In the genomic region with DNA sequence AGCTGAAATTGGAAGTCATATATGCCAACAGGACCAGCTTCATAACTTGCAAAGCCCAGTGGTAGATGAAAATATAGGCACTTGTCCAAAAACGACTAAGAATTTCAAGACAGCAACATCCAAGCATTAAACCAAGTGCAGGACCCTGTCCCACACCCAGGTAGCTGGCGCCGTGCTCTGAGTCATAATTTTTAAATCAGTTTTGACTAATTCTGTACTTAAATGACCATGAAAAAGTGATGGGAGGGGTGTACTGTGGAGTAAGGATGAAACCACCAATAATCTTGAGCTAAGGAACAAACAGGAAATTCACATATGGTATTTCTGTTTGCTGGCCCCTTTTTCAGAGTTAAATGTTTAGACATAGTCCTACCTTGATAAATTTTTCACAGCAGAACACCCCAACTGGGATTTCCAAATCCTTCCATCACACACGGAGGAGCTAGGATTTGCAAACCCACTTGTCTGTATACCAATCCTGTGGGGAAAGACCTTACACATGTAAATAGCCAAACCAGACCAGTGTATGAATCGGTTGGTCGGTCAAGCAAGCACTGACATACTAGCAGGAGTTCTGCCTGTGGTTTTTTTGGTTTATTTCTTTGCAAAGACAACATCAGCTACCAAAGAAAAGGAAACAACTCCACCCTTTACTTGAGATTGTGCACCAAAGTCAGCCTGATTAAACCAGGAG, we compare ENCODE assay signal across 9 cellular contexts.
DNase-seq lines count a peak whose midpoint lies in the region; ATAC-seq and TF ChIP-seq lines count a peak whose summit lies in the region.
"Had no signal": no experiment of that assay in that cellular context is flagged by ENCODE, and none has a peak within 500 bp of the region (broad histone marks: within the 10 kb centered on the region; RNA-seq: fewer than 3 reads in every experiment).

No MANE protein-coding gene starts in this region.

- no peaks in the 10 kb centered on the region for H3F3A ChIP-seq in SK-N-SH (replicated peaks; ENCODE audit: insufficient read depth)

- H3K4me2 ChIP-seq in SK-N-SH: no peak overlapping the region

- no peak overlapping the region for H3K9ac ChIP-seq in SK-N-SH

- DNase-seq in GF-D8 (lab: John Stamatoyannopoulos, UW): peak; percentile 44
- no peak for DNase-seq in T-helper 2 cell treated with Interferon-gamma antibody and Interleukin-4, amounts not matched to agents 5 μg/mL and 100 μg/mL, for 36 hours (ENCODE audit: low spot score)
- no peak for DNase-seq in brain microvascular endothelial cell
- DNase-seq in SK-N-SH: no peak
- no peak for DNase-seq in UCSD-AML1 (lab: John Stamatoyannopoulos, UW; ENCODE audit: unreplicated experiment)
- no peak for DNase-seq in NCI-H226
- DNase-seq: DMS53 had no signal

- H3K27ac Mint-ChIP-seq in T-helper 2 cell treated with Interferon-gamma antibody and Interleukin-4, amounts not matched to agents 5 μg/mL and 100 μg/mL, for 36 hours: peak overlapping the region; percentile 69

- CTCF ChIA-PET in SK-N-SH (lab: Yijun Ruan, JAX): interaction anchor here (1.4 to 2.2 kb wide), 4 partner anchors 11 to 300 kb away, joined by 3 to 7 read pairs (median 5); partner anchors contain the start of gene RHOU

- no peak overlapping the region for H2AFZ ChIP-seq in SK-N-SH (ENCODE audit: low read depth)

- H3K9me3 ChIP-seq in SK-N-SH: no peaks in the 10 kb centered on the region

- H4K20me1 ChIP-seq in SK-N-SH (ENCODE audit: insufficient read depth): no peaks in the 10 kb centered on the region

- no peaks in the 10 kb centered on the region for H3K9me2 ChIP-seq in SK-N-SH

- POLR2A ChIA-PET in SK-N-SH (lab: Yijun Ruan, JAX): no interaction called here

- no peak overlapping the region for H3K27ac ChIP-seq in brain microvascular endothelial cell
- no peak overlapping the region for H3K27ac ChIP-seq in SK-N-SH (ENCODE audit: low read depth in 2 of 2, low read length in 1 of 2)

- peaks cover 25% of the 10 kb centered on the region for H3K4me1 Mint-ChIP-seq in T-helper 2 cell treated with Interferon-gamma antibody and Interleukin-4, amounts not matched to agents 5 μg/mL and 100 μg/mL, for 36 hours (ENCODE audit: low read depth)

- H3K36me3 ChIP-seq in brain microvascular endothelial cell (replicated peaks) (no peaks in the 10 kb centered on the region), SK-N-SH (replicated peaks in 1 of 2; ENCODE audit: control insufficient read depth in 1 of 2, insufficient read depth in 2 of 2, low read length in 1 of 2) (no peaks in the 10 kb centered on the region)

- ATAC-seq in GM19328 (IDR thresholded peaks at IDR 0.05; ENCODE audit: unreplicated experiment): peak; percentile 86
- ATAC-seq in HG02981 (IDR thresholded peaks at IDR 0.05; ENCODE audit: unreplicated experiment): peak; percentile 96

- no peaks in the 10 kb centered on the region for H3K79me2 ChIP-seq in SK-N-SH (ENCODE audit: insufficient read depth)

- H3K27me3 ChIP-seq in brain microvascular endothelial cell (replicated peaks): peaks cover 1% of the 10 kb centered on the region
- no peaks in the 10 kb centered on the region for H3K27me3 ChIP-seq in SK-N-SH (ENCODE audit: insufficient read depth)

- WGBS in SK-N-SH (ENCODE audit: low lambda C conversion rate): 61% methylated on average over 6 of the region's 6 CpGs

- H3K36me3 Mint-ChIP-seq in T-helper 2 cell treated with Interferon-gamma antibody and Interleukin-4, amounts not matched to agents 5 μg/mL and 100 μg/mL, for 36 hours (ENCODE audit: low read depth): no peaks in the 10 kb centered on the region

- H3K4me1 ChIP-seq in SK-N-SH (ENCODE audit: control insufficient read depth in 1 of 2, insufficient read depth in 2 of 2, low read depth in 1 of 2, low read length in 1 of 2): peaks cover 0 to 5% of the 10 kb centered on the region in 2 experiments; a peak in 1 of 4 replicates

- peak overlapping the region; percentile 39 for H3K4me3 Mint-ChIP-seq in T-helper 2 cell treated with Interferon-gamma antibody and Interleukin-4, amounts not matched to agents 5 μg/mL and 100 μg/mL, for 36 hours

- no peaks in the 10 kb centered on the region for H3K9me3 Mint-ChIP-seq in T-helper 2 cell treated with Interferon-gamma antibody and Interleukin-4, amounts not matched to agents 5 μg/mL and 100 μg/mL, for 36 hours

- no peak for TF ChIP-seq EP300 in SK-N-SH (IDR thresholded peaks at IDR 0.05; ENCODE audit: borderline replicate concordance in 1 of 2, low read depth in 1 of 2, low read length in 1 of 2)

- no peak for TF ChIP-seq RAD21 in SK-N-SH (IDR thresholded peaks at IDR 0.05; ENCODE audit: low read length)

- H3K27me3 Mint-ChIP-seq in T-helper 2 cell treated with Interferon-gamma antibody and Interleukin-4, amounts not matched to agents 5 μg/mL and 100 μg/mL, for 36 hours (ENCODE audit: low read depth): peaks cover 39% of the 10 kb centered on the region

- TF ChIP-seq CTCF in brain microvascular endothelial cell (IDR thresholded peaks at IDR 0.05; ENCODE audit: low read depth, low read length, missing control alignments): no peak
- TF ChIP-seq CTCF in SK-N-SH (IDR thresholded peaks at IDR 0.05): no peak

- no peak overlapping the region for H3K4me3 ChIP-seq in brain microvascular endothelial cell (ENCODE audit: low read depth, low read length)
- H3K4me3 ChIP-seq in SK-N-SH (ENCODE audit: low read depth in 2 of 2, low read length in 1 of 2): no peak overlapping the region

- in situ Hi-C loops in brain microvascular endothelial cell (cut with HindIII; ENCODE audit: low pct_ligation_motif_present, low sequenced_read_pairs): no loop called here

TF ChIP-seq in SK-N-SH, 30 proteins besides CTCF, POLR2A, EP300 and RAD21:
- TF ChIP-seq, protein P1, sequence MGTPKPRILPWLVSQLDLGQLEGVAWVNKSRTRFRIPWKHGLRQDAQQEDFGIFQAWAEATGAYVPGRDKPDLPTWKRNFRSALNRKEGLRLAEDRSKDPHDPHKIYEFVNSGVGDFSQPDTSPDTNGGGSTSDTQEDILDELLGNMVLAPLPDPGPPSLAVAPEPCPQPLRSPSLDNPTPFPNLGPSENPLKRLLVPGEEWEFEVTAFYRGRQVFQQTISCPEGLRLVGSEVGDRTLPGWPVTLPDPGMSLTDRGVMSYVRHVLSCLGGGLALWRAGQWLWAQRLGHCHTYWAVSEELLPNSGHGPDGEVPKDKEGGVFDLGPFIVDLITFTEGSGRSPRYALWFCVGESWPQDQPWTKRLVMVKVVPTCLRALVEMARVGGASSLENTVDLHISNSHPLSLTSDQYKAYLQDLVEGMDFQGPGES (IDR thresholded peaks at IDR 0.05; ENCODE audit: low read depth, low read length): no peak
- TF ChIP-seq MXI1 (IDR thresholded peaks at IDR 0.05; ENCODE audit: low read depth, low read length): no peak
- TF ChIP-seq JUND (IDR thresholded peaks at IDR 0.05): no peak
- no peak for TF ChIP-seq GATA2 (CRISPR knock-in tag; IDR thresholded peaks at IDR 0.05)
- TF ChIP-seq TAF1 (IDR thresholded peaks at IDR 0.05; ENCODE audit: borderline replicate concordance, low read depth, low read length): no peak
- TF ChIP-seq YY1 (IDR thresholded peaks at IDR 0.05; ENCODE audit: low read depth): no peak
- no peak for TF ChIP-seq POLR2AphosphoS5 (IDR thresholded peaks at IDR 0.05; ENCODE audit: low read depth, low read length)
- TF ChIP-seq, protein P2, sequence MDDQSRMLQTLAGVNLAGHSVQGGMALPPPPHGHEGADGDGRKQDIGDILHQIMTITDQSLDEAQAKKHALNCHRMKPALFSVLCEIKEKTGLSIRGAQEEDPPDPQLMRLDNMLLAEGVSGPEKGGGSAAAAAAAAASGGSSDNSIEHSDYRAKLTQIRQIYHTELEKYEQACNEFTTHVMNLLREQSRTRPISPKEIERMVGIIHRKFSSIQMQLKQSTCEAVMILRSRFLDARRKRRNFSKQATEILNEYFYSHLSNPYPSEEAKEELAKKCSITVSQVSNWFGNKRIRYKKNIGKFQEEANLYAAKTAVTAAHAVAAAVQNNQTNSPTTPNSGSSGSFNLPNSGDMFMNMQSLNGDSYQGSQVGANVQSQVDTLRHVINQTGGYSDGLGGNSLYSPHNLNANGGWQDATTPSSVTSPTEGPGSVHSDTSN (IDR thresholded peaks at IDR 0.05): no peak
